Comparison of ENCODE assay signal across 13 cellular contexts in the genomic region with DNA sequence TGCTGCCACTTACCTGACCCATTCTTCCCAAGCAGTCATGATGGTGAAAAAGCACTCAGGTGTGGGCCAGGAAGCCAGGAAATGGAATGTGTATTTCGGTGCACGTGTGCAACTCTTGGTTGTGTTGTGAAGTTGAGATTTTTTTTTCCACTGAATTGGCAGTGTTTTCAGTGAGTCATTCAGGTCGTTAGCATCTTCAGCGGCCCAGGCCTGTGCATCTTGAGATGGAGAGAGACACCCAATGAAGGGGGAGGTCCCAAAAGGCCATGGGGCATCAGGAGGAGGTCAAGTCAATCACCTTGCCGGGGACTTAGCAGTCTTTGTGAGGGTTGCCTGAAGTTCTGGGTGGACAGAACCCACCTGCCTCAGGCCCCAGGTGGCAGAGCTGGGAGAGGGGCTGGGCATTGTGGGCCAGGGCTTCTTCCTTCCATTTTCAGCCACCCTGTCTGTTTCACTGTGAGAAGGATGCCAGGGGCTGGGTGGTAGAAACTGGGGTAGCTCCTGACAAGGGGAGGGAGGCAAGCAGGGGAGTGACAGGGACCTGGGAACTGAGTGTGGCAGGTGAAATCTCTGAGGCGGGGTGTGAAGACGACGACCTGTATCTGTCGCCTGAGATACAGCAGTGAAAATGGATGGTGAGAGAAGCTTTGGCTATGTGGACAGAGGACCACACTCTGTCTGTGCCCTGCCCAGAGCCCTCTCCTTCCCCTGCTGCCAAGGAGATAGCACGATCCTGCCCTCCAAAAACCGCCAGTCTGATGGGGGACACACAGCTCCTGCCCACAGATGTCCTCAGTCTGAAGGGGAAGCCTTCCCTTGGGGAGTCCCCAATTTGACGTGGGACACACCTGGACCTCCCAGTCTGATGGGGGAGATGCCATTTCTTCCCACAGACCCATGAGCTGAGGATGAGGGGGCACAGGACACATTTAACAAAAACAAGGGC. TPM values are rescaled to one million over a fixed set of nuclear protein-coding genes. Genes with fewer than 3 reads are reported as not detected.
DNase-seq lines count a peak whose midpoint lies in the region; ATAC-seq, FAIRE-seq and TF ChIP-seq lines count a peak whose summit lies in the region.
"Had no signal": no experiment of that assay in that cellular context is flagged by ENCODE, and none has a peak within 500 bp of the region (broad histone marks: within the 10 kb centered on the region; RNA-seq: fewer than 3 reads in every experiment).

No MANE protein-coding gene starts in this region.

- H3K4me1 ChIP-seq in right cardiac atrium (ENCODE audit: control insufficient read depth, insufficient read depth, low read length), result peaks cover 16% of the 10 kb centered on the region
- peaks cover 6 to 13% of the 10 kb centered on the region in 2 donors for H3K4me1 ChIP-seq in kidney (ENCODE audit: control insufficient read depth in 1 of 2, insufficient read depth in 1 of 2, low read depth in 1 of 2, low read length in 2 of 2)
- H3K4me1 ChIP-seq in stomach smooth muscle (ENCODE audit: control insufficient read depth, insufficient read depth, low read length), result peaks cover 21% of the 10 kb centered on the region

- FAIRE-seq in kidney (lab: Jason Lieb, UNC), result no peak

- H3K9ac ChIP-seq in kidney (ENCODE audit: low read length in 2 of 2) (no peak overlapping the region), stomach smooth muscle (ENCODE audit: low read length in 2 of 2) (no peak overlapping the region)

- intact Hi-C loops in Right ventricle myocardium inferior (cut with DNase I), result no loop called here
- intact Hi-C loops in right cardiac atrium (cut with DNase I), result loop anchor here in 1 of 4 donors (10.0 kb wide), 1 partner anchor 89 kb away; no protein-coding TSS in a partner anchor
- intact Hi-C loops in kidney (cut with DNase I), result no loop called here

- H3K9me3 ChIP-seq in right cardiac atrium (ENCODE audit: control insufficient read depth, low read length), result no peaks in the 10 kb centered on the region
- no peaks in the 10 kb centered on the region for H3K9me3 ChIP-seq in kidney (ENCODE audit: control insufficient read depth in 1 of 2, low read length in 2 of 2)
- H3K9me3 ChIP-seq in stomach smooth muscle (ENCODE audit: control insufficient read depth in 2 of 2, low read length in 2 of 2), result no peaks in the 10 kb centered on the region
- H3K9me3 ChIP-seq: heart right ventricle, thyroid gland had no signal

- no peak overlapping the region for H3K4me3 ChIP-seq in right cardiac atrium (ENCODE audit: low read length)
- no peak overlapping the region for H3K4me3 ChIP-seq in kidney (ENCODE audit: low read length in 2 of 2)
- H3K4me3 ChIP-seq in stomach smooth muscle (ENCODE audit: low read length in 2 of 2), result no peak overlapping the region
- H3K4me3 ChIP-seq: heart right ventricle, thyroid gland had no signal

- H3K27ac ChIP-seq in right cardiac atrium (ENCODE audit: low read length), result no peak overlapping the region
- H3K27ac ChIP-seq in kidney (ENCODE audit: low read depth in 2 of 2, low read length in 2 of 2), result no peak overlapping the region
- H3K27ac ChIP-seq in stomach smooth muscle (ENCODE audit: low read length), result peak overlapping the region; percentile 18
- H3K27ac ChIP-seq: HL-60, thyroid gland had no signal

- H3K27me3 ChIP-seq in right cardiac atrium (ENCODE audit: control insufficient read depth, insufficient read depth) (no peaks in the 10 kb centered on the region), stomach smooth muscle (ENCODE audit: control insufficient read depth in 1 of 2, insufficient read depth in 2 of 2, low read length in 2 of 2) (no peaks in the 10 kb centered on the region)
- H3K27me3 ChIP-seq: heart right ventricle, thyroid gland had no signal

- no peak for TF ChIP-seq CTCF in kidney (IDR thresholded peaks at IDR 0.05; ENCODE audit: borderline replicate concordance, extremely low read depth, insufficient read depth)

- H3K36me3 ChIP-seq in kidney (ENCODE audit: control insufficient read depth in 1 of 2, insufficient read depth in 2 of 2, low read length in 2 of 2), result peaks cover 3 to 7% of the 10 kb centered on the region in 2 donors
- H3K36me3 ChIP-seq in stomach smooth muscle (ENCODE audit: control insufficient read depth in 2 of 2, insufficient read depth in 2 of 2, low read length in 2 of 2), result peaks cover 4 to 6% of the 10 kb centered on the region in 2 donors

- DNase-seq in Right ventricle myocardium inferior (ENCODE audit: missing footprints), result peak; percentile 15
- DNase-seq in right cardiac atrium, result no peak
- peak; percentile 84 for DNase-seq in activated CD8-positive, alpha-beta memory T cell treated with anti-CD3 and anti-CD28 coated beads for 24 hours
- DNase-seq in kidney, result peak; percentile 44
- DNase-seq in NCI-H2227 (lab: John Stamatoyannopoulos, UW; ENCODE audit: unreplicated experiment), result no peak
- DNase-seq in NOMO-1 treated with DMSO at 0.1 percent for 48 hours (lab: John Stamatoyannopoulos, UW; ENCODE audit: unreplicated experiment), result no peak
- DNase-seq: thyroid gland had no signal

- 61% methylated on average over 12 of the region's 12 CpGs for WGBS in right cardiac atrium

- ATAC-seq in Right ventricle myocardium inferior (no peak), right cardiac atrium (no peak), GM21515 (IDR thresholded peaks at IDR 0.05; ENCODE audit: unreplicated experiment) (no peak)
- ATAC-seq: WTC11 had no signal

RNA-seq across cellular contexts. Expression of a gene that starts 11.8 kb away (rescaled TPM):
- total RNA-seq in Right ventricle myocardium inferior, result 14.2 TPM
- total RNA-seq in right cardiac atrium, result 10 to 100 TPM; 17.5 to 25.2 (median 21.0) TPM
- polyA plus RNA-seq in right cardiac atrium, result 27.0 TPM
- 10.1 TPM for total RNA-seq in kidney
- 11.2 TPM for polyA plus RNA-seq in kidney (ENCODE audit: insufficient read depth, low read depth, low replicate concordance)

RNA-seq across cellular contexts. Expression of a gene that starts 27.2 kb away (rescaled TPM):
- total RNA-seq in Right ventricle myocardium inferior (0.27 TPM), right cardiac atrium (under 1 TPM in 3 of 4 donors, not detected in 1; 0.14 to 0.60 (median 0.38) TPM), kidney (1.9 TPM)
- polyA plus RNA-seq in right cardiac atrium (0.14 TPM), kidney (ENCODE audit: insufficient read depth, low read depth, low replicate concordance) (0.24 TPM)
- total RNA-seq: lung microvascular endothelial cell had no signal

RNA-seq across cellular contexts. Expression of a gene that starts 56.1 kb away (rescaled TPM):
- total RNA-seq in Right ventricle myocardium inferior (166 TPM), right cardiac atrium (100 to 1,000 TPM; 134 to 175 (median 167) TPM), kidney (220 TPM)
- polyA plus RNA-seq in right cardiac atrium (50.0 TPM), kidney (ENCODE audit: insufficient read depth, low read depth, low replicate concordance) (49.1 TPM)

Comparison
In these comparisons a context has a peak if more than half of its experiments do, and no peak if none do; other contexts are left out.
1. DNase-seq: peak in Right ventricle myocardium inferior (single experiment), activated CD8-positive, alpha-beta memory T cell treated with anti-CD3 and anti-CD28 coated beads for 24 hours (single experiment) and kidney (single experiment); none in right cardiac atrium (0 of 3), NCI-H2227 (single experiment) and NOMO-1 treated with DMSO at 0.1 percent for 48 hours (single experiment).